Comparison of ENCODE assay signal across 1 cellular context in the genomic region with DNA sequence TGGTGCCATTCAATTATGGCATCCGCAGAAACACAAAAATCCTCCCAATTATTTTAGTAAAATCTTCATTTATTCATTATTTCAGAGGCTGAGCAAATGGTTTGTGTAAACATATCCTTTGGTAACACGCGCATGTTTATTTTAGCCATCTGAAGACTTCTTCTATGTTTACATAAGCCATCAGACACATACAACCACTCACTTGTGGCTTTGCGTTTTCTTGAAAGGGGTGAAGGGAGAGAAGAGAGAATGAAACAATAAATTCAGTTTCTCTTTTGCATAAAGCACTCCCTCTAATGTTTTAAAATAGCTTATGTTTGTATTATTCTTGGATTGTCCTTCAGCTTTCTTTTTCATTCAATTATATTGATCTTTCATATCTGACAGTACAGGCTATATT.
TF ChIP-seq lines count a peak whose summit lies in the region.

No MANE protein-coding gene starts in this region.

TF ChIP-seq in SK-N-SH treated with all-trans-retinoic acid at 6 μM for 48 hours, 23 proteins besides CTCF, POLR2A, EP300 and RAD21 (continued from another document):
- TF ChIP-seq POU6F1 (CRISPR knock-in tag; IDR thresholded peaks at IDR 0.05; ENCODE audit: borderline replicate concordance, low read depth), result no peak
- no peak for TF ChIP-seq ISL1 (CRISPR knock-in tag; IDR thresholded peaks at IDR 0.05)
- no peak for TF ChIP-seq CSDC2 (CRISPR knock-in tag; IDR thresholded peaks at IDR 0.05)
TF ChIP-seq in SK-N-SH treated with all-trans-retinoic acid at 6 μM for 48 hours: peak in this region for 0.
